Comparison of ENCODE assay signal across 2 cellular contexts in genomic region chr2:159667423-159667822, GRCh38. TPM values are rescaled to one million over a fixed set of nuclear protein-coding genes. Genes with fewer than 3 reads are reported as not detected.
DNase-seq lines count a peak whose midpoint lies in the region; ATAC-seq, FAIRE-seq and TF ChIP-seq lines count a peak whose summit lies in the region.
"Not testable (repeated sequence)": the region's sequence is repeated elsewhere in the genome, so short reads cannot be mapped to it uniquely, and the experiment has no call there.

No MANE protein-coding gene starts in this region.

- WGBS in A549 (ENCODE audit: missing lambda C conversion rate): 94% methylated on average over 3 of the region's 3 CpGs

- H3K4me3 ChIP-seq in A549; HEK293 (ENCODE audit: low read depth, low read length): not testable (repeated sequence)

- TF ChIP-seq RAD21 in A549 (conservative IDR thresholded peaks at IDR 0.05 in 1 of 2, IDR thresholded peaks at IDR 0.05 in 1 of 2): not testable (repeated sequence)

- not testable (repeated sequence) for TF ChIP-seq EP300 in A549 (IDR thresholded peaks at IDR 0.05)

- H3K9me3 ChIP-seq in A549; HEK293 (ENCODE audit: control insufficient read depth, insufficient read depth, low read depth, low read length): not testable (repeated sequence)

- not testable (repeated sequence) for TF ChIP-seq CTCF in A549 (IDR thresholded peaks at IDR 0.05); HEK293 (tag by site-specific recombination; IDR thresholded peaks at IDR 0.05)

- not testable (repeated sequence) for TF ChIP-seq POLR2A in A549 (IDR thresholded peaks at IDR 0.05; ENCODE audit: low read length)

- H3K4me1 ChIP-seq in A549; HEK293 (ENCODE audit: control insufficient read depth, insufficient read depth, low read length): not testable (repeated sequence)

- H3K36me3 ChIP-seq in HEK293 (ENCODE audit: control insufficient read depth in 2 of 2, insufficient read depth in 1 of 2, low read length in 2 of 2): not testable (repeated sequence)

- ATAC-seq in A549: not testable (repeated sequence)

- POLR2A ChIA-PET in A549 (lab: Yijun Ruan, JAX); HEK293 (lab: Yijun Ruan, JAX): not testable (repeated sequence)

- CTCF ChIA-PET in A549 (lab: Yijun Ruan, JAX): not testable (repeated sequence)
- CTCF ChIA-PET in HEK293 (lab: Yijun Ruan, JAX): interaction anchor here (1.0 kb wide), 1 partner anchor 82 kb away, joined by 5 read pairs; no protein-coding TSS in a partner anchor

- not testable (repeated sequence) for DNase-seq in A549 (ENCODE audit: low read depth in 1 of 2, low spot score in 1 of 2)

- not testable (repeated sequence) for FAIRE-seq in A549 (lab: Jason Lieb, UNC)

- not testable (repeated sequence) for H3K4me2 ChIP-seq in A549

- H3K27ac ChIP-seq in A549; HEK293 (ENCODE audit: extremely low read depth, low read depth, low read length): not testable (repeated sequence)

TF ChIP-seq in A549, 52 proteins besides CTCF, POLR2A, EP300 and RAD21:
- TF ChIP-seq ZC3H11A (IDR thresholded peaks at IDR 0.05): peak; percentile 94

TF ChIP-seq in HEK293, 187 proteins besides CTCF, POLR2A, EP300 and RAD21 (continues in another document):
- TF ChIP-seq ZNF791 (tag by site-specific recombination; IDR thresholded peaks at IDR 0.05): 0 out of 2 replicates have a peak, but pooled peaks have one; percentile 30
- 0 out of 2 replicates have a peak, but pooled peaks have one; percentile 25 for TF ChIP-seq ZNF501 (tag by site-specific recombination; IDR thresholded peaks at IDR 0.05)
- TF ChIP-seq ZNF518A (tag by site-specific recombination; conservative IDR thresholded peaks at IDR 0.05; ENCODE audit: low read depth): peak; percentile 83
- peak; percentile 74 for TF ChIP-seq ZNF555 (tag by site-specific recombination; conservative IDR thresholded peaks at IDR 0.05)
- TF ChIP-seq ZNF558 (tag by site-specific recombination; IDR thresholded peaks at IDR 0.05): 0 out of 2 replicates have a peak, but pooled peaks have one; percentile 41
- 0 out of 2 replicates have a peak, but pooled peaks have one; percentile 28 for TF ChIP-seq ZNF629 (tag by site-specific recombination; IDR thresholded peaks at IDR 0.05)
- peak; percentile 58; the same call in 1 of the 2 replicates for TF ChIP-seq ZFP37 (tag by site-specific recombination; IDR thresholded peaks at IDR 0.05)
- peak; percentile 64 for TF ChIP-seq ZBTB11 (tag by site-specific recombination; conservative IDR thresholded peaks at IDR 0.05; ENCODE audit: low read depth)
- TF ChIP-seq ZNF202 (tag by site-specific recombination; IDR thresholded peaks at IDR 0.05; ENCODE audit: borderline replicate concordance): peak; percentile 86; the same call in 1 of the 2 replicates
- peak; percentile 77 for TF ChIP-seq ZNF426 (tag by site-specific recombination; IDR thresholded peaks at IDR 0.05)
- TF ChIP-seq ZNF623 (tag by site-specific recombination; IDR thresholded peaks at IDR 0.05): peak; percentile 63
- TF ChIP-seq ZBTB8A (tag by site-specific recombination; IDR thresholded peaks at IDR 0.05): peak; percentile 44; the same call in 1 of the 2 replicates
- TF ChIP-seq ZNF140 (tag by site-specific recombination; IDR thresholded peaks at IDR 0.05): peak; percentile 81

RNA-seq across cellular contexts. Expression of gene MARCHF7, which starts 44.9 kb away (rescaled TPM):
- polyA plus RNA-seq in A549 (2011; rRNA removed) (66.4 and 68.6 TPM in 2 replicates), A549 (2017; fragmentation: RNase III; extraction: RNeasy Plus Mini Kit Qiagen cat#74134 plus additional on column Dnase treatment) (64.3 to 70.7 TPM (median 65.3 TPM) in 3 replicates)
- 12.5 and 14.6 TPM in 2 replicates for polyA plus RNA-seq in A549 (2012; cell fraction: cytosol; rRNA removed)
- polyA plus RNA-seq in A549 (2012; cell fraction: nucleus; rRNA removed): 10.8 and 14.8 TPM in 2 replicates
- polyA minus RNA-seq in A549 (2011; rRNA and poly(A)+ RNA removed): 33.5 and 33.8 TPM in 2 replicates

RNA-seq across cellular contexts. Expression of gene BAZ2B, which starts 51.1 kb away (rescaled TPM):
- polyA plus RNA-seq in A549 (2011; rRNA removed) (47.4 and 50.6 TPM in 2 replicates), A549 (2017; fragmentation: RNase III; extraction: RNeasy Plus Mini Kit Qiagen cat#74134 plus additional on column Dnase treatment) (18.0 to 23.9 TPM (median 19.6 TPM) in 3 replicates)
- polyA plus RNA-seq in A549 (2012; cell fraction: cytosol; rRNA removed): 5.0 and 5.8 TPM in 2 replicates
- polyA plus RNA-seq in A549 (2012; cell fraction: nucleus; rRNA removed): 6.0 and 8.7 TPM in 2 replicates
- 111 and 160 TPM in 2 replicates for polyA minus RNA-seq in A549 (2011; rRNA and poly(A)+ RNA removed)
